Comparison of ENCODE assay signal across 20 cellular contexts in genomic region chr22:42185915-42186439, GRCh38.
"Had no signal": no experiment of that assay in that cellular context is flagged by ENCODE, and none has a peak within 500 bp of the region (broad histone marks: within the 10 kb centered on the region; RNA-seq: fewer than 3 reads in every experiment).

No MANE protein-coding gene starts in this region.

- H3K27me3 ChIP-seq: foreskin keratinocyte, hepatocyte, tibial artery had no signal

- H3K4me1 Mint-ChIP-seq: mesothelial cell of epicardium had no signal

- H3K27ac Mint-ChIP-seq: activated naive CD8-positive, alpha-beta T cell treated with anti-CD3 and anti-CD28 coated beads, Interleukin-2, amount 10 ng/mL, durations not matched to agents 7 days and 5 days; activated T-helper 2 cell treated with anti-CD3 and anti-CD28 coated beads, Interferon-gamma antibody, Interleukin-2, Interleukin-4, amounts not matched to agents 10 μg/mL and 5 μg/mL and 100 μg/mL, durations not matched to agents 14 hours and 24 hours and 36 hours; mesothelial cell of epicardium had no signal

- H3K9me3 Mint-ChIP-seq: activated naive CD8-positive, alpha-beta T cell treated with anti-CD3 and anti-CD28 coated beads, Interleukin-2, amount 10 ng/mL, durations not matched to agents 7 days and 5 days; activated T-helper 2 cell treated with anti-CD3 and anti-CD28 coated beads, Interferon-gamma antibody, Interleukin-2, Interleukin-4, amounts not matched to agents 10 μg/mL and 5 μg/mL and 100 μg/mL, durations not matched to agents 14 hours and 24 hours and 36 hours; mesothelial cell of epicardium; natural killer cell treated with Interleukin-12 subunit alpha and Interleukin-12 subunit beta and Interleukin-15 and Interleukin-18, amount 100 ng/mL, for 72 hours had no signal

- H3K9me3 ChIP-seq: tibial artery had no signal

- DNase-seq: activated CD4-positive, alpha-beta T cell treated with anti-CD3 and anti-CD28 coated beads for 1 hour; activated CD4-positive, alpha-beta T cell treated with anti-CD3 and anti-CD28 coated beads, Interleukin-2, amount 50 U/mL, for 4 hours; activated naive CD4-positive, alpha-beta T cell treated with Interleukin-2 at 50 U/mL for 16 hours; activated naive CD8-positive, alpha-beta T cell treated with anti-CD3 and anti-CD28 coated beads, Interleukin-2, amount 10 ng/mL, durations not matched to agents 7 days and 5 days; activated T-cell treated with anti-CD3 and anti-CD28 coated beads for 4 hours; amygdala; foreskin keratinocyte; islet precursor cell; retina; stimulated activated CD4-positive, alpha-beta T cell treated with anti-CD3 and anti-CD28 coated beads, Interleukin-12 subunit alpha, Interleukin-12 subunit beta, amount 100 ng/mL, for 4 hours; stimulated activated CD4-positive, alpha-beta T cell treated with anti-CD3 and anti-CD28 coated beads, Interleukin-1b, Interleukin-23, amount 100 ng/mL, for 48 hours; stimulated activated naive CD8-positive, alpha-beta T cell treated with anti-CD3 and anti-CD28 coated beads, Interleukin-15, Interleukin-2, amounts not matched to agents 100 U/mL and 50 U/mL, for 24 hours; substantia nigra; T-helper 2 cell; tibial artery; WERI-Rb-1 had no signal

- H3K27me3 Mint-ChIP-seq: activated naive CD8-positive, alpha-beta T cell treated with anti-CD3 and anti-CD28 coated beads, Interleukin-2, amount 10 ng/mL, durations not matched to agents 7 days and 5 days; natural killer cell treated with Interleukin-12 subunit alpha and Interleukin-12 subunit beta and Interleukin-15 and Interleukin-18, amount 100 ng/mL, for 72 hours had no signal

- H3K36me3 Mint-ChIP-seq: natural killer cell treated with Interleukin-12 subunit alpha and Interleukin-12 subunit beta and Interleukin-15 and Interleukin-18, amount 100 ng/mL, for 72 hours had no signal

- H3K4me3 Mint-ChIP-seq: activated naive CD8-positive, alpha-beta T cell treated with anti-CD3 and anti-CD28 coated beads, Interleukin-2, amount 10 ng/mL, durations not matched to agents 7 days and 5 days; mesothelial cell of epicardium; natural killer cell treated with Interleukin-12 subunit alpha and Interleukin-12 subunit beta and Interleukin-15 and Interleukin-18, amount 100 ng/mL, for 72 hours had no signal

- H3K27ac ChIP-seq: foreskin keratinocyte, hepatocyte, tibial artery, WERI-Rb-1 had no signal

- ATAC-seq: foreskin keratinocyte; natural killer cell treated with Interleukin-12 subunit alpha and Interleukin-12 subunit beta and Interleukin-15 and Interleukin-18, amount 100 ng/mL, for 72 hours; stimulated activated naive CD8-positive, alpha-beta T cell treated with anti-CD3 and anti-CD28 coated beads, Interleukin-15, Interleukin-2, amounts not matched to agents 100 U/mL and 50 U/mL, for 24 hours had no signal
